Comparison of ENCODE assay signal across 7 cellular contexts in the genomic region with DNA sequence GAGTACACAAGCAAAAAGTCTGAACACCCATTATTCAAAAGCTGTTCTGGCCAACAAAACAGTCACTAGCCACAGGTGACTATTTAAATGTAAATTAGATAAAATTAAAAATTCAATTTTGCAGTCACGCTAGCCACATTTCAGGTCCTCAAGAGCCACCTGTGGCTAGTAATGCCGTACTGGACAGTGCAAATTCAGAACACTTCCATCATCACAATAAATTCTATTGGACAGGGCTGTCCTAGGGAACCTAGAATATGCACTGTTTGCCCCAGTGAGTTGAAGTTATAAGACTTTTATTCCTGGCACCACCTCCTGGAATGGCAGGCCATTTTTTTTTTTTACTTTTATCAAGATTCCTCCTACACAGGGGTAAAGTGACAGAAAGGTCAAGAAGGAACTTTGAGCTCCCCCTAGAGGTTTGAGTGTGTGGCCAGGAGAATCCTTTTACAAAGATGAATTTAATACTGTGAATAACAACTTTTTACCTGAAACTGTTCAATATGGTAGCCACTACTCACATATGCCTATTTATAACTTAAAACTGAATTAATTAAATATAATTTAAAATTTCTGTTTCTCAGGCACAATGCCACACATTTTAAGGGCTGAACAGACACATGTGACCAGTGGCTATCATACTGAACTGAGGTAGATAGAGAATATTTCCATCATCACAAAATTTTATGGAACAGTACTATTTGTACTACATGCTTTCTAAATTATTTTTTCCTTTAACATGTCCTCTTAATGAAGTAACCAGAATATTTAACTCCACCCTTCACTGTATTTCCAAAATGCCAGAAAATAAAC. TPM values are rescaled to one million over a fixed set of nuclear protein-coding genes. Genes with fewer than 3 reads are reported as not detected.
DNase-seq lines count a peak whose midpoint lies in the region; ATAC-seq and TF ChIP-seq lines count a peak whose summit lies in the region.

No MANE protein-coding gene starts in this region.

- H3K27ac Mint-ChIP-seq in neural crest cell (ENCODE audit: unreplicated experiment) = no peak overlapping the region

- no peak overlapping the region for H3K9ac ChIP-seq in HUES48 (ENCODE audit: low read depth, low read length)

- H3K9me2 ChIP-seq in DOHH2 (replicated peaks; ENCODE audit: control insufficient read depth, low read length) = no peaks in the 10 kb centered on the region

- peak overlapping the region; percentile 7 for H3K4me3 Mint-ChIP-seq in neural crest cell

- no peak for TF ChIP-seq POLR2A in esophagus squamous epithelium (IDR thresholded peaks at IDR 0.05)

- peaks cover 46% of the 10 kb centered on the region for H3K4me1 Mint-ChIP-seq in neural crest cell

- WGBS in esophagus squamous epithelium, 2 donors = 77 to 81% methylated on average over 2 of the region's 2 CpGs

- H3K9me3 Mint-ChIP-seq in neural crest cell = no peaks in the 10 kb centered on the region

- peak; percentile 71 for ATAC-seq in GM19351 (IDR thresholded peaks at IDR 0.05; ENCODE audit: unreplicated experiment)

- no peaks in the 10 kb centered on the region for H3K27me3 Mint-ChIP-seq in neural crest cell (ENCODE audit: low read depth)

- DNase-seq in SHP77 treated with DMSO at 0.1 percent for 48 hours (lab: John Stamatoyannopoulos, UW) (peak; percentile 10), esophagus squamous epithelium (lab: John Stamatoyannopoulos, UW) (no peak), neural crest cell (ENCODE audit: low read depth, low spot score) (no peak), NCI-H1048 (lab: John Stamatoyannopoulos, UW) (no peak)

- no peaks in the 10 kb centered on the region for H3K36me3 Mint-ChIP-seq in neural crest cell (ENCODE audit: low read depth)

- H3K4me3 ChIP-seq in DOHH2 (ENCODE audit: low read length) (no peak overlapping the region), HUES48 (ENCODE audit: low read depth, low read length) (peak overlapping the region; percentile 36; the same call in 1 of the 2 replicates), esophagus squamous epithelium (no peak overlapping the region)

- H3K27me3 ChIP-seq in DOHH2 (ENCODE audit: control insufficient read depth, low read length) = no peaks in the 10 kb centered on the region
- no peaks in the 10 kb centered on the region for H3K27me3 ChIP-seq in HUES48 (ENCODE audit: control insufficient read depth, insufficient read depth, low read length)
- H3K27me3 ChIP-seq in esophagus squamous epithelium = no peaks in the 10 kb centered on the region

- H4K20me1 ChIP-seq in DOHH2 (ENCODE audit: control insufficient read depth, insufficient read depth, low read depth, low read length) = peaks cover 33% of the 10 kb centered on the region

- TF ChIP-seq CTCF in DOHH2 (IDR thresholded peaks at IDR 0.05; ENCODE audit: low read depth, low read length, poor library complexity, severe bottlenecking) = peak; percentile 75
- TF ChIP-seq CTCF in esophagus squamous epithelium (IDR thresholded peaks at IDR 0.05) = peak; percentile 23 to 71 (median 43)
- peak; percentile 81 for TF ChIP-seq CTCF in neural crest cell (conservative IDR thresholded peaks at IDR 0.05)

- H3K79me2 ChIP-seq in DOHH2 (ENCODE audit: control insufficient read depth, low read length) = peaks cover 98% of the 10 kb centered on the region

- no peak overlapping the region for H3K4me2 ChIP-seq in DOHH2 (ENCODE audit: low read length)

- intact Hi-C loops in esophagus squamous epithelium (cut with DNase I) = no loop called here

- H3K36me3 ChIP-seq in DOHH2 (ENCODE audit: control insufficient read depth, low read length) = no peaks in the 10 kb centered on the region
- no peaks in the 10 kb centered on the region for H3K36me3 ChIP-seq in HUES48 (ENCODE audit: control insufficient read depth, insufficient read depth, low read length)
- H3K36me3 ChIP-seq in esophagus squamous epithelium = no peaks in the 10 kb centered on the region

- H3K27ac ChIP-seq in DOHH2 (ENCODE audit: low read depth, low read length) = no peak overlapping the region
- no peak overlapping the region for H3K27ac ChIP-seq in HUES48 (ENCODE audit: low read depth, low read length)
- no peak overlapping the region for H3K27ac ChIP-seq in esophagus squamous epithelium

- H3K9me3 ChIP-seq in DOHH2 (ENCODE audit: control insufficient read depth, insufficient read depth, low read length) (no peaks in the 10 kb centered on the region), HUES48 (ENCODE audit: control insufficient read depth, insufficient read depth, low read length) (no peaks in the 10 kb centered on the region), esophagus squamous epithelium (no peaks in the 10 kb centered on the region)

- H3F3A ChIP-seq in DOHH2 (ENCODE audit: control insufficient read depth, insufficient read depth) = peaks cover 2% of the 10 kb centered on the region; the same call in 1 of the 2 replicates

- H3K4me1 ChIP-seq in DOHH2 (ENCODE audit: control insufficient read depth, low read length) (peaks cover 30% of the 10 kb centered on the region), HUES48 (ENCODE audit: control insufficient read depth, insufficient read depth, low read length) (peaks cover 68% of the 10 kb centered on the region), esophagus squamous epithelium (peaks cover under 1 to 31% (median 4%) of the 10 kb centered on the region in 3 donors)

RNA-seq across cellular contexts. Expression of a gene that starts 6.5 kb away (rescaled TPM):
- total RNA-seq in esophagus squamous epithelium = 10 to 100 TPM in 1 of 4 donors, 1 to 10 TPM in 3; 5.2 to 16.4 (median 6.7) TPM
- total RNA-seq in neural crest cell = 28.7 and 29.0 TPM in 2 replicates

RNA-seq across cellular contexts. Expression of a gene that starts 31.6 kb away (rescaled TPM):
- 10 to 100 TPM in 2 of 4 donors, 1 to 10 TPM in 2; 5.6 to 23.1 (median 9.7) TPM for total RNA-seq in esophagus squamous epithelium
- 0.96 and 1.1 TPM in 2 replicates for total RNA-seq in neural crest cell

RNA-seq across cellular contexts. Expression of a gene that starts 41.6 kb away (rescaled TPM):
- 10 to 100 TPM in 1 of 4 donors, 1 to 10 TPM in 3; 5.1 to 10.2 (median 7.6) TPM for total RNA-seq in esophagus squamous epithelium
- not detected in 2 replicates for total RNA-seq in neural crest cell

RNA-seq across cellular contexts. Expression of a gene that starts 53.9 kb away (rescaled TPM):
- 1 to 10 TPM in 3 of 4 donors, under 1 TPM in 1; 0.83 to 5.0 (median 1.5) TPM for total RNA-seq in esophagus squamous epithelium
- 30.3 and 30.7 TPM in 2 replicates for total RNA-seq in neural crest cell
